Comparison of ENCODE assay signal across 1 cellular context in genomic region chr20:25622450-25623224, GRCh38.
A peak's percentile ranks its signal among the peaks of the same experiment; 100 is the strongest.
TF ChIP-seq lines count a peak whose summit lies in the region.

No MANE protein-coding gene starts in this region.

TF ChIP-seq in HepG2, 621 proteins besides CTCF, POLR2A, EP300 and RAD21 (continued from another document and continues in another):
- TF ChIP-seq TFAP4 (IDR thresholded peaks at IDR 0.05; ENCODE audit: borderline replicate concordance, low read depth) (no peak), ATF3 (CRISPR knock-in tag; IDR thresholded peaks at IDR 0.05) (no peak), RNF2 (conservative IDR thresholded peaks at IDR 0.05; ENCODE audit: low read depth) (no peak), SSRP1 (CRISPR knock-in tag; IDR thresholded peaks at IDR 0.05) (no peak), ZNF276 (CRISPR knock-in tag; IDR thresholded peaks at IDR 0.05; ENCODE audit: low read depth) (no peak), ZNF383 (CRISPR knock-in tag; IDR thresholded peaks at IDR 0.05; ENCODE audit: borderline replicate concordance) (no peak; the same call in 1 of the 2 replicates), KLF9 (CRISPR knock-in tag; IDR thresholded peaks at IDR 0.05; ENCODE audit: low read depth) (no peak), KDM1A (CRISPR knock-in tag; IDR thresholded peaks at IDR 0.05) (no peak), ZNF512B (CRISPR knock-in tag; IDR thresholded peaks at IDR 0.05; ENCODE audit: borderline replicate concordance) (peak; percentile 90; the same call in 1 of the 2 replicates), SRSF9 (IDR thresholded peaks at IDR 0.05; ENCODE audit: borderline replicate concordance, insufficient read depth, low read depth, low read length, poor library complexity, severe bottlenecking) (no peak), PATZ1 (CRISPR knock-in tag; IDR thresholded peaks at IDR 0.05) (no peak), PAF1 (CRISPR knock-in tag; IDR thresholded peaks at IDR 0.05) (no peak), SP140L (CRISPR knock-in tag; IDR thresholded peaks at IDR 0.05; ENCODE audit: borderline replicate concordance) (no peak), HDAC2 (CRISPR knock-in tag; IDR thresholded peaks at IDR 0.05) (no peak), KLF6 (CRISPR knock-in tag; IDR thresholded peaks at IDR 0.05) (0 out of 2 replicates have a peak, but pooled peaks have one; percentile 39), HMG20A (CRISPR knock-in tag; IDR thresholded peaks at IDR 0.05; ENCODE audit: borderline replicate concordance) (no peak), ZC3H4 (CRISPR knock-in tag; IDR thresholded peaks at IDR 0.05; ENCODE audit: borderline replicate concordance) (no peak), HMGXB4 (CRISPR knock-in tag; IDR thresholded peaks at IDR 0.05; ENCODE audit: borderline replicate concordance in 1 of 2, low read depth in 1 of 2) (no peak), ZFAT (CRISPR knock-in tag; conservative IDR thresholded peaks at IDR 0.05) (0 out of 2 replicates have a peak, but pooled peaks have one; percentile 56), ZNF761 (CRISPR knock-in tag; conservative IDR thresholded peaks at IDR 0.05) (no peak), ZSCAN29 (CRISPR knock-in tag; conservative IDR thresholded peaks at IDR 0.05) (no peak), POLR2AphosphoS2 (IDR thresholded peaks at IDR 0.05; ENCODE audit: low read depth, low read length) (no peak), SOX13 (IDR thresholded peaks at IDR 0.05) (no peak), SOX13 (CRISPR knock-in tag; conservative IDR thresholded peaks at IDR 0.05 in 1 of 2, IDR thresholded peaks at IDR 0.05 in 1 of 2) (no peak), HNRNPK (IDR thresholded peaks at IDR 0.05; ENCODE audit: low read depth, low read length, poor library complexity, severe bottlenecking) (no peak), AKNA (CRISPR knock-in tag; IDR thresholded peaks at IDR 0.05; ENCODE audit: borderline replicate concordance) (no peak; the same call in 1 of the 2 replicates), ZNF713 (CRISPR knock-in tag; IDR thresholded peaks at IDR 0.05) (peak; percentile 90; the same call in 1 of the 2 replicates), GFI1 (CRISPR knock-in tag; IDR thresholded peaks at IDR 0.05; ENCODE audit: borderline replicate concordance) (no peak), FOXJ3 (CRISPR knock-in tag; IDR thresholded peaks at IDR 0.05; ENCODE audit: borderline replicate concordance) (no peak), ARID4A (CRISPR knock-in tag; IDR thresholded peaks at IDR 0.05; ENCODE audit: borderline replicate concordance) (no peak), ZNF354B (CRISPR knock-in tag; IDR thresholded peaks at IDR 0.05) (no peak), TBX2 (CRISPR knock-in tag; IDR thresholded peaks at IDR 0.05; ENCODE audit: borderline replicate concordance) (no peak), FOXO4 (CRISPR knock-in tag; conservative IDR thresholded peaks at IDR 0.05) (no peak), ERF (CRISPR knock-in tag; IDR thresholded peaks at IDR 0.05) (no peak), ZNF782 (CRISPR knock-in tag; IDR thresholded peaks at IDR 0.05; ENCODE audit: borderline replicate concordance) (no peak; the same call in 1 of the 2 replicates), KDM4B (CRISPR knock-in tag; IDR thresholded peaks at IDR 0.05) (no peak; the same call in 1 of the 2 replicates), LBX2 (CRISPR knock-in tag; IDR thresholded peaks at IDR 0.05; ENCODE audit: borderline replicate concordance) (no peak)
